Comparison of ENCODE assay signal across 24 cellular contexts in genomic region chr16:79004281-79004680, GRCh38.
"Had no signal": no experiment of that assay in that cellular context is flagged by ENCODE, and none has a peak within 500 bp of the region (broad histone marks: within the 10 kb centered on the region; RNA-seq: fewer than 3 reads in every experiment).

No MANE protein-coding gene starts in this region.

- H3K79me2 ChIP-seq: hepatocyte, parathyroid adenoma had no signal

- H3K27ac ChIP-seq: coronary artery, esophagus muscularis mucosa, foreskin keratinocyte, gastroesophageal sphincter, heart left ventricle, hepatocyte, parathyroid adenoma, sigmoid colon, thoracic aorta, tibial nerve, upper lobe of left lung had no signal

- H3K9me3 ChIP-seq: esophagus muscularis mucosa, gastroesophageal sphincter, heart left ventricle, sigmoid colon, thoracic aorta, tibial nerve, upper lobe of left lung had no signal

- H2AFZ ChIP-seq: hepatocyte, parathyroid adenoma had no signal

- H3K4me1 ChIP-seq: esophagus muscularis mucosa, gastroesophageal sphincter, heart left ventricle, parathyroid adenoma, sigmoid colon, upper lobe of left lung had no signal

- H3K4me2 ChIP-seq: hepatocyte had no signal

- ATAC-seq: foreskin keratinocyte; gastroesophageal sphincter; left lobe of liver; stimulated activated naive B cell treated with anti-CD40 and anti-IgM and Interleukin-4, amounts not matched to agents 10 μg/mL and 1 μg/mL and 100 μg/mL, for 72 hours had no signal

- H3K36me3 ChIP-seq: esophagus muscularis mucosa, gastroesophageal sphincter, heart left ventricle, sigmoid colon, thoracic aorta, tibial nerve, upper lobe of left lung had no signal

- H3K27me3 ChIP-seq: esophagus muscularis mucosa, foreskin keratinocyte, gastroesophageal sphincter, hepatocyte, sigmoid colon, tibial nerve, upper lobe of left lung had no signal

- H3K27me3 Mint-ChIP-seq: stimulated activated naive CD8-positive, alpha-beta T cell treated with anti-CD3 and anti-CD28 coated beads, Interleukin-15, Interleukin-2, amounts not matched to agents 100 ng/mL and 50 ng/mL, for 24 hours had no signal

- H3K36me3 Mint-ChIP-seq: natural killer cell had no signal

- H3K4me1 Mint-ChIP-seq: natural killer cell had no signal

- H3K4me3 ChIP-seq: coronary artery, esophagus muscularis mucosa, gastroesophageal sphincter, heart left ventricle, hepatocyte, lung, sigmoid colon, thoracic aorta, tibial nerve, upper lobe of left lung had no signal

- H3K9me3 Mint-ChIP-seq: natural killer cell; stimulated activated naive CD8-positive, alpha-beta T cell treated with anti-CD3 and anti-CD28 coated beads, Interleukin-15, Interleukin-2, amounts not matched to agents 100 ng/mL and 50 ng/mL, for 24 hours had no signal

- H3K27ac Mint-ChIP-seq: natural killer cell; progenitor cell of endocrine pancreas; stimulated activated naive B cell treated with anti-CD40 and anti-IgM and Interleukin-4, amounts not matched to agents 10 μg/mL and 1 μg/mL and 100 μg/mL, for 72 hours; stimulated activated naive CD8-positive, alpha-beta T cell treated with anti-CD3 and anti-CD28 coated beads, Interleukin-15, Interleukin-2, amounts not matched to agents 100 ng/mL and 50 ng/mL, for 24 hours had no signal

- H3K9ac ChIP-seq: parathyroid adenoma had no signal

- DNase-seq: dermis blood vessel endothelial cell; effector memory CD4-positive, alpha-beta T cell; foreskin keratinocyte; heart left ventricle; kidney; mesendoderm; natural killer cell; sigmoid colon; small intestine; stimulated activated CD4-positive, alpha-beta T cell treated with anti-CD3 and anti-CD28 coated beads, Interleukin-15, amount 100 ng/mL, for 24 hours; stimulated activated CD4-positive, alpha-beta T cell treated with anti-CD3 and anti-CD28 coated beads, Interleukin-2, amount 100 ng/mL, for 48 hours; stimulated activated naive B cell treated with anti-CD40 and anti-IgM and Interleukin-4, amounts not matched to agents 10 μg/mL and 1 μg/mL and 100 μg/mL, for 72 hours; upper lobe of left lung had no signal

- H3K4me3 Mint-ChIP-seq: natural killer cell; stimulated activated naive B cell treated with anti-CD40 and anti-IgM and Interleukin-4, amounts not matched to agents 10 μg/mL and 1 μg/mL and 100 μg/mL, for 72 hours; stimulated activated naive CD8-positive, alpha-beta T cell treated with anti-CD3 and anti-CD28 coated beads, Interleukin-15, Interleukin-2, amounts not matched to agents 100 ng/mL and 50 ng/mL, for 24 hours had no signal
